Comparison of ENCODE assay signal across 9 cellular contexts in the genomic region with DNA sequence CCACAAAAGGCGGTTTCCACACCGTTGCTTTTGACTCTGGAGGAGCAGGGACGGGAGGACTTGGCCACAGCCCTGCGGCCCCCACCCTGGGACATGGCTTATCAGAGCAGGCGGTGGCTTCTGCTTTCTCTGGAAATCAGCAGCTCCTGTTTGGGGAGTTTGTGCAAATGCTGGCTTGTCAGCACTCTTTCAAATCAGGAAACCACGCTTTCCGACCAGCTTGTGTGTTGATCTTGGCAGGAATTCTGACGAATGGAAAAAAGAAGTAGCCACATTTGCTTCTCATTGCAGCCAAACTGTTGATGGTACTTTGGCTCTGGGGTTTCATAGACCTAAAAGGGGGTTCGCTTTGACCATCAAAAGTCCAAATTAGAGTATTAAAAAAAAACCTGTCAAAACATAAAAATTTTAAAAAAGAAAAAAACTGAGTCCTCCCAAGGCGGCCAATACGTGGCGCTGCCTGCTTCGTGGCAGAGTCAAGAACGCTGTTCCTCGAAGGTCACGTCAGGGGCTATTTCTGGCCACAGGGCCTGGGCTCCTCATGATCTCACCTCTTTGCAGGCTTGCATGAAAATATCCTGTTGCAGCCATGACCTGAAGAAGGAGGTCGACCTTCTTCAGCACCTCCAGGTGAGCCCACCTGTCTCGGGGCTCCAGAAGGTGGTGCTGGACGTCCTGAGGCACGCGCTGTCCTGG.
DNase-seq lines count a peak whose midpoint lies in the region; ATAC-seq lines count a peak whose summit lies in the region.
"Had no signal": no experiment of that assay in that cellular context is flagged by ENCODE, and none has a peak within 500 bp of the region (broad histone marks: within the 10 kb centered on the region; RNA-seq: fewer than 3 reads in every experiment).

No MANE protein-coding gene starts in this region.

- DNase-seq in AG20443 (ENCODE audit: low spot score): peak; percentile 75
- peak; percentile 37 for DNase-seq in LHCN-M2 (ENCODE audit: low read depth)
- peak; percentile 68 for DNase-seq in middle frontal gyrus (ENCODE audit: extremely low spot score, low spot score)
- no peak for DNase-seq in activated naive CD4-positive, alpha-beta T cell treated with anti-CD3 and anti-CD28 coated beads, Interleukin-2, amount 10 ng/mL, durations not matched to agents 7 days and 5 days
- DNase-seq in activated naive CD4-positive, alpha-beta T cell treated with anti-CD3 and anti-CD28 coated beads for 36 hours: no peak
- no peak for DNase-seq in T-helper 9 cell

- H3K27ac Mint-ChIP-seq in dendritic cell treated with granulocyte-macrophage colony-stimulating factor and Interleukin-4, amounts not matched to agents 40 ng/mL and 50 ng/mL, for 4 days: peak overlapping the region; percentile 92
- no peak overlapping the region for H3K27ac Mint-ChIP-seq in activated naive CD4-positive, alpha-beta T cell treated with anti-CD3 and anti-CD28 coated beads, Interleukin-2, amount 10 ng/mL, durations not matched to agents 7 days and 5 days
- H3K27ac Mint-ChIP-seq in activated naive CD4-positive, alpha-beta T cell treated with anti-CD3 and anti-CD28 coated beads for 36 hours: no peak overlapping the region
- H3K27ac Mint-ChIP-seq: IgD-negative memory B cell had no signal

- H3K36me3 Mint-ChIP-seq in dendritic cell treated with granulocyte-macrophage colony-stimulating factor and Interleukin-4, amounts not matched to agents 40 ng/mL and 50 ng/mL, for 4 days (ENCODE audit: low read depth): peaks cover 13% of the 10 kb centered on the region
- H3K36me3 Mint-ChIP-seq in activated naive CD4-positive, alpha-beta T cell treated with anti-CD3 and anti-CD28 coated beads, Interleukin-2, amount 10 ng/mL, durations not matched to agents 7 days and 5 days: no peaks in the 10 kb centered on the region
- no peaks in the 10 kb centered on the region for H3K36me3 Mint-ChIP-seq in activated naive CD4-positive, alpha-beta T cell treated with anti-CD3 and anti-CD28 coated beads for 36 hours (ENCODE audit: low read depth)
- H3K36me3 Mint-ChIP-seq: IgD-negative memory B cell had no signal

- H3K4me3 Mint-ChIP-seq in dendritic cell treated with granulocyte-macrophage colony-stimulating factor and Interleukin-4, amounts not matched to agents 40 ng/mL and 50 ng/mL, for 4 days: peak overlapping the region; percentile 27
- no peak overlapping the region for H3K4me3 Mint-ChIP-seq in activated naive CD4-positive, alpha-beta T cell treated with anti-CD3 and anti-CD28 coated beads, Interleukin-2, amount 10 ng/mL, durations not matched to agents 7 days and 5 days
- no peak overlapping the region for H3K4me3 Mint-ChIP-seq in activated naive CD4-positive, alpha-beta T cell treated with anti-CD3 and anti-CD28 coated beads for 36 hours
- H3K4me3 Mint-ChIP-seq: IgD-negative memory B cell had no signal

- peaks cover 11% of the 10 kb centered on the region for H3K27me3 Mint-ChIP-seq in dendritic cell treated with granulocyte-macrophage colony-stimulating factor and Interleukin-4, amounts not matched to agents 40 ng/mL and 50 ng/mL, for 4 days
- H3K27me3 Mint-ChIP-seq in activated naive CD4-positive, alpha-beta T cell treated with anti-CD3 and anti-CD28 coated beads, Interleukin-2, amount 10 ng/mL, durations not matched to agents 7 days and 5 days: peaks cover 60% of the 10 kb centered on the region
- peaks cover 2% of the 10 kb centered on the region for H3K27me3 Mint-ChIP-seq in activated naive CD4-positive, alpha-beta T cell treated with anti-CD3 and anti-CD28 coated beads for 36 hours (ENCODE audit: low read depth)

- no peak for ATAC-seq in GM18870 (IDR thresholded peaks at IDR 0.05; ENCODE audit: unreplicated experiment)

- H3K9me3 Mint-ChIP-seq in dendritic cell treated with granulocyte-macrophage colony-stimulating factor and Interleukin-4, amounts not matched to agents 40 ng/mL and 50 ng/mL, for 4 days: no peaks in the 10 kb centered on the region
- no peaks in the 10 kb centered on the region for H3K9me3 Mint-ChIP-seq in activated naive CD4-positive, alpha-beta T cell treated with anti-CD3 and anti-CD28 coated beads, Interleukin-2, amount 10 ng/mL, durations not matched to agents 7 days and 5 days
- H3K9me3 Mint-ChIP-seq in activated naive CD4-positive, alpha-beta T cell treated with anti-CD3 and anti-CD28 coated beads for 36 hours: no peaks in the 10 kb centered on the region
- H3K9me3 Mint-ChIP-seq: IgD-negative memory B cell had no signal

- intact Hi-C loops in dendritic cell treated with granulocyte-macrophage colony-stimulating factor and Interleukin-4, amounts not matched to agents 40 ng/mL and 50 ng/mL, for 4 days (cut with micrococcal nuclease): loop anchor here (2.0 kb wide), 2 partner anchors 18 to 88 kb away; no protein-coding TSS in a partner anchor
- intact Hi-C loops in activated naive CD4-positive, alpha-beta T cell treated with anti-CD3 and anti-CD28 coated beads for 36 hours (cut with micrococcal nuclease): no loop called here

- CTCF ChIA-PET in activated naive CD4-positive, alpha-beta T cell treated with anti-CD3 and anti-CD28 coated beads, Interleukin-2, amount 10 ng/mL, durations not matched to agents 7 days and 5 days (lab: Charles Lee): interaction anchor here (1.4 to 1.7 kb wide), 2 partner anchors 103 to 109 kb away, joined by 5 to 7 read pairs; no protein-coding TSS in a partner anchor
- CTCF ChIA-PET in activated naive CD4-positive, alpha-beta T cell treated with anti-CD3 and anti-CD28 coated beads for 36 hours (lab: Charles Lee): interaction anchor here (0.6 kb wide), 2 partner anchors 99 to 113 kb away, joined by 3 read pairs; no protein-coding TSS in a partner anchor

- H3K4me1 Mint-ChIP-seq in dendritic cell treated with granulocyte-macrophage colony-stimulating factor and Interleukin-4, amounts not matched to agents 40 ng/mL and 50 ng/mL, for 4 days (ENCODE audit: low read depth): peaks cover 86% of the 10 kb centered on the region
- no peaks in the 10 kb centered on the region for H3K4me1 Mint-ChIP-seq in activated naive CD4-positive, alpha-beta T cell treated with anti-CD3 and anti-CD28 coated beads, Interleukin-2, amount 10 ng/mL, durations not matched to agents 7 days and 5 days
- H3K4me1 Mint-ChIP-seq in activated naive CD4-positive, alpha-beta T cell treated with anti-CD3 and anti-CD28 coated beads for 36 hours (ENCODE audit: low read depth): no peaks in the 10 kb centered on the region
- H3K4me1 Mint-ChIP-seq: IgD-negative memory B cell had no signal

Comparison
In these comparisons a context has a peak if more than half of its experiments do, and no peak if none do; other contexts are left out.
1. DNase-seq: peak in AG20443 (single experiment), LHCN-M2 (single experiment) and middle frontal gyrus (single experiment); none in activated naive CD4-positive, alpha-beta T cell treated with anti-CD3 and anti-CD28 coated beads, Interleukin-2, amount 10 ng/mL, durations not matched to agents 7 days and 5 days (single experiment), activated naive CD4-positive, alpha-beta T cell treated with anti-CD3 and anti-CD28 coated beads for 36 hours (single experiment) and T-helper 9 cell (single experiment).